Comparison of ENCODE assay signal across 10 cellular contexts in genomic region chr20:21511850-21512633, GRCh38. TPM values are rescaled to one million over a fixed set of nuclear protein-coding genes. Genes with fewer than 3 reads are reported as not detected.
DNase-seq lines count a peak whose midpoint lies in the region; ATAC-seq and TF ChIP-seq lines count a peak whose summit lies in the region.
"Had no signal": no experiment of that assay in that cellular context is flagged by ENCODE, and none has a peak within 500 bp of the region (broad histone marks: within the 10 kb centered on the region; RNA-seq: fewer than 3 reads in every experiment).

No MANE protein-coding gene starts in this region.

- no peak for ATAC-seq in HG02610 (IDR thresholded peaks at IDR 0.05; ENCODE audit: unreplicated experiment)

- H3K4me3 ChIP-seq in AG04450 (ENCODE audit: low read depth, low read length) (peak overlapping the region; percentile 10; the same call in 1 of the 2 replicates), HAP-1 (peak overlapping the region; percentile 61), muscle layer of colon (ENCODE audit: low read depth in 1 of 2, low read length in 2 of 2) (peak overlapping the region; percentile 18 to 20)

- no peak for TF ChIP-seq CTCF in AG04450 (IDR thresholded peaks at IDR 0.05; ENCODE audit: low read depth, low read length)
- TF ChIP-seq CTCF in chondrocyte (IDR thresholded peaks at IDR 0.05): no peak

- H3K27ac Mint-ChIP-seq in chondrocyte (ENCODE audit: unreplicated experiment): no peak overlapping the region

- H3K27ac ChIP-seq in AG04450 (ENCODE audit: low read depth, low read length): no peak overlapping the region
- H3K27ac ChIP-seq in muscle layer of colon (ENCODE audit: low read depth, low read length): no peak overlapping the region

- peak overlapping the region; percentile 33 for H3K4me3 Mint-ChIP-seq in chondrocyte (ENCODE audit: unreplicated experiment)

- no peaks in the 10 kb centered on the region for H3K9me3 Mint-ChIP-seq in chondrocyte (ENCODE audit: low read depth)

- peaks cover 2% of the 10 kb centered on the region for H3K36me3 Mint-ChIP-seq in chondrocyte (ENCODE audit: low read depth)

- in situ Hi-C loops in HAP-1 (cut with MboI; ENCODE audit: low sequenced_read_pairs): loop anchor here (5.0 to 25.0 kb wide), 2 partner anchors 60 to 1850 kb away; partner anchors contain the start of genes GZF1 and NXT1

- CTCF ChIA-PET in AG04450 (lab: Charles Lee): interaction anchor here (1.6 kb wide), 1 partner anchor 652 kb away, joined by 8 read pairs; no protein-coding TSS in a partner anchor

- H3K4me1 Mint-ChIP-seq in chondrocyte (ENCODE audit: low read depth): peaks cover 39% of the 10 kb centered on the region

- H3K4me1 ChIP-seq in HAP-1: peaks cover 7% of the 10 kb centered on the region; the same call in 1 of the 2 replicates
- peaks cover 37% of the 10 kb centered on the region for H3K4me1 ChIP-seq in muscle layer of colon (ENCODE audit: insufficient read depth, low read length)

- peaks cover 73% of the 10 kb centered on the region for H3K27me3 Mint-ChIP-seq in chondrocyte (ENCODE audit: low read depth)

- H3K27me3 ChIP-seq in AG04450 (ENCODE audit: control insufficient read depth, insufficient read depth, low read length) (peaks cover 91% of the 10 kb centered on the region), HAP-1 (ENCODE audit: low read depth) (no peaks in the 10 kb centered on the region), muscle layer of colon (ENCODE audit: control insufficient read depth in 1 of 2, insufficient read depth in 2 of 2, low read length in 2 of 2) (peaks cover 62 to 89% of the 10 kb centered on the region in 2 donors)

- H3K36me3 ChIP-seq in HAP-1 (replicated peaks) (peaks cover 11% of the 10 kb centered on the region), muscle layer of colon (ENCODE audit: insufficient read depth, low read length) (no peaks in the 10 kb centered on the region)

- DNase-seq in AG04450 (ENCODE audit: low read depth, low spot score) (no peak), HAP-1 (ENCODE audit: low spot score in 2 of 2) (peak in 1 of 2 experiments; percentile 56), chondrocyte (ENCODE audit: low spot score) (no peak), NCI-H187 treated with DMSO at 0.1 percent for 48 hours (lab: John Stamatoyannopoulos, UW) (no peak), SW480 (ENCODE audit: low spot score) (no peak), kidney glomerular epithelial cell (lab: John Stamatoyannopoulos, UW) (no peak)
- DNase-seq: EL had no signal

- POLR2A ChIA-PET in AG04450 (lab: Yijun Ruan, JAX): no interaction called here

- no peak overlapping the region for H3K9ac ChIP-seq in muscle layer of colon (ENCODE audit: low read length)

- H3K9me3 ChIP-seq in AG04450 (ENCODE audit: control insufficient read depth, insufficient read depth, low read length) (peaks cover 7% of the 10 kb centered on the region; the same call in 1 of the 2 replicates), HAP-1 (no peaks in the 10 kb centered on the region), muscle layer of colon (ENCODE audit: low read length) (no peaks in the 10 kb centered on the region)

RNA-seq across cellular contexts. Expression of gene NKX2-2, which starts 1.8 kb away (rescaled TPM):
- polyA plus RNA-seq in AG04450 (2011; rRNA removed): not detected in 2 replicates
- polyA minus RNA-seq in AG04450 (2011; rRNA and poly(A)+ RNA removed): not detected in 2 replicates
- total RNA-seq in chondrocyte: not detected in 3 replicates
- total RNA-seq: kidney epithelial cell had no signal

Comparison
In these comparisons a context has a peak if more than half of its experiments do, and no peak if none do; other contexts are left out.
1. H3K4me3 ChIP-seq: peak in every context shown above with its lines; median percentile 61 in HAP-1; 19 in muscle layer of colon; 10 in AG04450.